8 cellular contexts compared by ENCODE assay signal in the genomic region with DNA sequence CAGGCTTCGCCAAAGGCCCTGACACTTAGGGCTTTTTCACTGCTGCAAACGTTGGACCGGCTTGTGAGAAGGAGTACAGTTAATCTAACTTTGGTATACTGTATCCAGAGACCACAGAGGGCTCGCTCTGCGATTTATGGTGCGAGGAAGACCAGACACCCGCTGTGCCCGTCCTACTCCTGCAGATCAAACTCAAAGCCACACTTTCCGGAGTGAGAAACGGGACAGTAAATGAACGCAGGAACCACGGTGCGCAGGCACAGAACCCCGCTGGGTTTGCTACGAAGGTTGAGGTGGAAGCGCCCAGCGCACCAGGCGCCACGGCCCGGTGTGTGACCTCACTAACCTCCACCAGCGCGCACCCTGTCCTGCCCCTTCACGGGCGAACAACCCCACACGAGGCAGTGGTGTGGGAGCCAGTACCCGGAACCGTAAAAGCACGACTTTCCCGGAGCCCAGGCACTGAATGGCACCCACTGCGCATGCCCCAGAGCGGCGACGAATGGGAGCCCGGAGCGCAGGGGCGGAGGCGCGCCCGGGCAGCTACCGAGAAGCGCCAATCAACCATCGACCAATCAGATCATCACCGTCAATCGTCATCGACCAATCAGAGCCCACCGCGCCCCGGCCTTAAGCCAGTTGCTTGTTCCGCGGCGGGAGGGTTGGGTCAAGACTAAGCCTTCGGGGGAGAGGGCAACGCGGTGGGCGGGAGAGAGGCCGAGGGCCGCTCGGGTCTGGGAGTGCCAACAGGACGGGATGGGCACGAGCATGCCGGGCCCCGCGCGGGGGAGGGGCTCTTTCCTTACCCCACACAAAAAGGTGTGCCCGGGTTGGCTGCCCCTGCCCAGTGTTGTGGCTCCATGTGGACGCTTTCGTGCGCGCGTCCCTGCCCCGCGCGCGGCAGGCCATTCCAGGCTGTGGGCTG. TPM values are rescaled to one million over a fixed set of nuclear protein-coding genes. Genes with fewer than 3 reads are reported as not detected.
DNase-seq lines count a peak whose midpoint lies in the region; ATAC-seq and TF ChIP-seq lines count a peak whose summit lies in the region.

No MANE protein-coding gene starts in this region.

- H3K27me3 ChIP-seq in mucosa of stomach (ENCODE audit: control insufficient read depth, insufficient read depth, low read length): no peaks in the 10 kb centered on the region

- H3K36me3 ChIP-seq in mucosa of stomach (ENCODE audit: control insufficient read depth, insufficient read depth, low read length): no peaks in the 10 kb centered on the region

- H3K9me3 ChIP-seq in mucosa of stomach (ENCODE audit: control insufficient read depth, low read length): no peaks in the 10 kb centered on the region

- peak overlapping the region; percentile 71 for H3K9ac ChIP-seq in mucosa of stomach (ENCODE audit: low read length)

- H3K4me3 ChIP-seq in mucosa of stomach (ENCODE audit: low read length): peak overlapping the region; percentile 66

- no peaks in the 10 kb centered on the region for H3K4me1 ChIP-seq in mucosa of stomach (ENCODE audit: control insufficient read depth, insufficient read depth, low read length)

- no peak for TF ChIP-seq EP300 in Ishikawa (IDR thresholded peaks at IDR 0.05; ENCODE audit: borderline replicate concordance)

- peak; percentile 93 for ATAC-seq in GM21619 (IDR thresholded peaks at IDR 0.05; ENCODE audit: unreplicated experiment)
- ATAC-seq in esophagus mucosa: peak; percentile 97

- DNase-seq in DMS153 treated with DMSO at 0.1 percent for 48 hours (lab: John Stamatoyannopoulos, UW; ENCODE audit: unreplicated experiment) (peak; percentile 79), OCI-M2 (lab: John Stamatoyannopoulos, UW; ENCODE audit: unreplicated experiment) (peak; percentile 84)
- peak; percentile 85 for DNase-seq in activated T-cell treated with anti-CD3 and anti-CD28 coated beads, Interleukin-2, amount 50 U/mL, for 1 hour
- peak; percentile 86 for DNase-seq in stimulated activated CD8-positive, alpha-beta memory T cell treated with anti-CD3 and anti-CD28 coated beads, Interleukin-4, amount 100 ng/mL, for 48 hours

- no peak for TF ChIP-seq RAD21 in Ishikawa (IDR thresholded peaks at IDR 0.05; ENCODE audit: low read depth)

TF ChIP-seq in Ishikawa, 13 proteins besides CTCF, POLR2A, EP300 and RAD21:
- no peak for TF ChIP-seq CREB1 (IDR thresholded peaks at IDR 0.05; ENCODE audit: low read depth)
- TF ChIP-seq TCF12 (IDR thresholded peaks at IDR 0.05; ENCODE audit: low read depth): no peak
- TF ChIP-seq CEBPB (IDR thresholded peaks at IDR 0.05): no peak
- TF ChIP-seq MAX (IDR thresholded peaks at IDR 0.05): peak; percentile 24; the same call in 1 of the 2 replicates
- TF ChIP-seq, protein P1, sequence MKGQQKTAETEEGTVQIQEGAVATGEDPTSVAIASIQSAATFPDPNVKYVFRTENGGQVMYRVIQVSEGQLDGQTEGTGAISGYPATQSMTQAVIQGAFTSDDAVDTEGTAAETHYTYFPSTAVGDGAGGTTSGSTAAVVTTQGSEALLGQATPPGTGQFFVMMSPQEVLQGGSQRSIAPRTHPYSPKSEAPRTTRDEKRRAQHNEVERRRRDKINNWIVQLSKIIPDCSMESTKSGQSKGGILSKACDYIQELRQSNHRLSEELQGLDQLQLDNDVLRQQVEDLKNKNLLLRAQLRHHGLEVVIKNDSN (IDR thresholded peaks at IDR 0.05): no peak
- TF ChIP-seq, protein P2, sequence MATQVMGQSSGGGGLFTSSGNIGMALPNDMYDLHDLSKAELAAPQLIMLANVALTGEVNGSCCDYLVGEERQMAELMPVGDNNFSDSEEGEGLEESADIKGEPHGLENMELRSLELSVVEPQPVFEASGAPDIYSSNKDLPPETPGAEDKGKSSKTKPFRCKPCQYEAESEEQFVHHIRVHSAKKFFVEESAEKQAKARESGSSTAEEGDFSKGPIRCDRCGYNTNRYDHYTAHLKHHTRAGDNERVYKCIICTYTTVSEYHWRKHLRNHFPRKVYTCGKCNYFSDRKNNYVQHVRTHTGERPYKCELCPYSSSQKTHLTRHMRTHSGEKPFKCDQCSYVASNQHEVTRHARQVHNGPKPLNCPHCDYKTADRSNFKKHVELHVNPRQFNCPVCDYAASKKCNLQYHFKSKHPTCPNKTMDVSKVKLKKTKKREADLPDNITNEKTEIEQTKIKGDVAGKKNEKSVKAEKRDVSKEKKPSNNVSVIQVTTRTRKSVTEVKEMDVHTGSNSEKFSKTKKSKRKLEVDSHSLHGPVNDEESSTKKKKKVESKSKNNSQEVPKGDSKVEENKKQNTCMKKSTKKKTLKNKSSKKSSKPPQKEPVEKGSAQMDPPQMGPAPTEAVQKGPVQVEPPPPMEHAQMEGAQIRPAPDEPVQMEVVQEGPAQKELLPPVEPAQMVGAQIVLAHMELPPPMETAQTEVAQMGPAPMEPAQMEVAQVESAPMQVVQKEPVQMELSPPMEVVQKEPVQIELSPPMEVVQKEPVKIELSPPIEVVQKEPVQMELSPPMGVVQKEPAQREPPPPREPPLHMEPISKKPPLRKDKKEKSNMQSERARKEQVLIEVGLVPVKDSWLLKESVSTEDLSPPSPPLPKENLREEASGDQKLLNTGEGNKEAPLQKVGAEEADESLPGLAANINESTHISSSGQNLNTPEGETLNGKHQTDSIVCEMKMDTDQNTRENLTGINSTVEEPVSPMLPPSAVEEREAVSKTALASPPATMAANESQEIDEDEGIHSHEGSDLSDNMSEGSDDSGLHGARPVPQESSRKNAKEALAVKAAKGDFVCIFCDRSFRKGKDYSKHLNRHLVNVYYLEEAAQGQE (IDR thresholded peaks at IDR 0.05; ENCODE audit: low read depth): no peak
- no peak for TF ChIP-seq ZBTB7A (IDR thresholded peaks at IDR 0.05; ENCODE audit: low read depth)
- no peak for TF ChIP-seq YY1 (IDR thresholded peaks at IDR 0.05; ENCODE audit: low read depth)
- no peak for TF ChIP-seq EGR1 (IDR thresholded peaks at IDR 0.05)
- no peak for TF ChIP-seq TEAD4 (IDR thresholded peaks at IDR 0.05)
- TF ChIP-seq TAF1 (IDR thresholded peaks at IDR 0.05; ENCODE audit: low read depth): peak; percentile 50; the same call in 1 of the 2 replicates
- no peak for TF ChIP-seq NFIC (IDR thresholded peaks at IDR 0.05)
- TF ChIP-seq FOXM1 (IDR thresholded peaks at IDR 0.05; ENCODE audit: borderline replicate concordance, low read depth): no peak

RNA-seq across cellular contexts. Expression of gene WDR45, which starts 21.3 kb away (rescaled TPM):
- 30.3 TPM for total RNA-seq in esophagus mucosa

RNA-seq across cellular contexts. Expression of gene GPKOW, which starts 22.6 kb away (rescaled TPM):
- total RNA-seq in esophagus mucosa: 11.9 TPM

RNA-seq across cellular contexts. Expression of gene PRAF2, which starts 27.2 kb away (rescaled TPM):
- 4.8 TPM for total RNA-seq in esophagus mucosa

RNA-seq across cellular contexts. Expression of gene CCDC120, which starts 42.2 kb away (rescaled TPM):
- total RNA-seq in esophagus mucosa: 27.7 TPM

RNA-seq across cellular contexts. Expression of gene TFE3, which starts 57.8 kb away (rescaled TPM):
- 20.2 TPM for total RNA-seq in esophagus mucosa

Comparison
In these comparisons a context has a peak if more than half of its experiments do, and no peak if none do; other contexts are left out.
1. Peak in every context shown above with its lines: DNase-seq, ATAC-seq and H3K4me3 ChIP-seq.